14 cellular contexts compared by ENCODE assay signal in genomic region chr3:171269557-171269956, GRCh38.
DNase-seq lines count a peak whose midpoint lies in the region; ATAC-seq and TF ChIP-seq lines count a peak whose summit lies in the region.
"Had no signal": no experiment of that assay in that cellular context is flagged by ENCODE, and none has a peak within 500 bp of the region (broad histone marks: within the 10 kb centered on the region; RNA-seq: fewer than 3 reads in every experiment).

No MANE protein-coding gene starts in this region.

- H3K79me2 ChIP-seq in neural progenitor cell (ENCODE audit: low read depth): no peaks in the 10 kb centered on the region
- H3K79me2 ChIP-seq: parathyroid adenoma had no signal

- TF ChIP-seq CTCF in suprapubic skin (IDR thresholded peaks at IDR 0.05): no peak
- TF ChIP-seq CTCF in neural progenitor cell (IDR thresholded peaks at IDR 0.05): no peak

- no peaks in the 10 kb centered on the region for H3F3A ChIP-seq in neural progenitor cell (ENCODE audit: low read depth)

- H2AFZ ChIP-seq in neural progenitor cell (replicated peaks): no peak overlapping the region
- H2AFZ ChIP-seq: parathyroid adenoma had no signal

- no peaks in the 10 kb centered on the region for H3K9me3 Mint-ChIP-seq in activated CD8-positive, alpha-beta memory T cell treated with anti-CD3 and anti-CD28 coated beads, Interleukin-2, amount 10 ng/mL, durations not matched to agents 7 days and 5 days (ENCODE audit: low read depth)
- no peaks in the 10 kb centered on the region for H3K9me3 Mint-ChIP-seq in stimulated activated effector memory CD8-positive, alpha-beta T cell treated with anti-CD3 and anti-CD28 coated beads, Interleukin-12 subunit alpha, Interleukin-12 subunit beta, amount 100 ng/mL, for 72 hours
- H3K9me3 Mint-ChIP-seq in neural progenitor cell: no peaks in the 10 kb centered on the region

- H3K9me3 ChIP-seq in T-helper 17 cell (ENCODE audit: control insufficient read depth, low read length, poor library complexity, severe bottlenecking) (no peaks in the 10 kb centered on the region), suprapubic skin (no peaks in the 10 kb centered on the region), neural progenitor cell (ENCODE audit: low read depth) (no peaks in the 10 kb centered on the region)
- H3K9me3 ChIP-seq: breast epithelium, esophagus squamous epithelium, transverse colon had no signal

- TF ChIP-seq POLR2A in suprapubic skin (IDR thresholded peaks at IDR 0.05): no peak

- DNase-seq in activated CD8-positive, alpha-beta memory T cell treated with anti-CD3 and anti-CD28 coated beads, Interleukin-2, amount 10 ng/mL, durations not matched to agents 7 days and 5 days: no peak
- DNase-seq in activated CD8-positive, alpha-beta memory T cell treated with anti-CD3 and anti-CD28 coated beads, Interleukin-2, amount 50 U/mL, for 48 hours: no peak
- DNase-seq in T-helper 17 cell (no peak), suprapubic skin (ENCODE audit: low spot score in 2 of 2) (no peak), neural progenitor cell (ENCODE audit: low spot score) (no peak), AG20443 (ENCODE audit: low spot score) (no peak)
- DNase-seq in stimulated activated effector memory CD8-positive, alpha-beta T cell treated with anti-CD3 and anti-CD28 coated beads, Interleukin-12 subunit alpha, Interleukin-12 subunit beta, amount 100 ng/mL, for 72 hours (ENCODE audit: low spot score in 2 of 2): no peak
- DNase-seq: esophagus squamous epithelium, NCI-H2107, transverse colon had no signal

- H3K27ac ChIP-seq in suprapubic skin (no peak overlapping the region), neural progenitor cell (no peak overlapping the region)
- H3K27ac ChIP-seq: breast epithelium, esophagus squamous epithelium, parathyroid adenoma, transverse colon had no signal

- no peaks in the 10 kb centered on the region for H3K27me3 Mint-ChIP-seq in activated CD8-positive, alpha-beta memory T cell treated with anti-CD3 and anti-CD28 coated beads, Interleukin-2, amount 10 ng/mL, durations not matched to agents 7 days and 5 days
- no peaks in the 10 kb centered on the region for H3K27me3 Mint-ChIP-seq in T-helper 17 cell
- no peaks in the 10 kb centered on the region for H3K27me3 Mint-ChIP-seq in neural progenitor cell (ENCODE audit: insufficient read depth, low read depth)

- no peak overlapping the region for H3K9ac ChIP-seq in neural progenitor cell
- H3K9ac ChIP-seq: parathyroid adenoma had no signal

- H4K20me1 ChIP-seq in neural progenitor cell (ENCODE audit: low read depth): no peaks in the 10 kb centered on the region

- H3K4me2 ChIP-seq in neural progenitor cell: no peak overlapping the region

- H3K4me1 Mint-ChIP-seq in activated CD8-positive, alpha-beta memory T cell treated with anti-CD3 and anti-CD28 coated beads, Interleukin-2, amount 10 ng/mL, durations not matched to agents 7 days and 5 days: peaks cover 68% of the 10 kb centered on the region
- peaks cover 53% of the 10 kb centered on the region for H3K4me1 Mint-ChIP-seq in T-helper 17 cell
- H3K4me1 Mint-ChIP-seq in stimulated activated effector memory CD8-positive, alpha-beta T cell treated with anti-CD3 and anti-CD28 coated beads, Interleukin-12 subunit alpha, Interleukin-12 subunit beta, amount 100 ng/mL, for 72 hours: peaks cover 62% of the 10 kb centered on the region
- peaks cover 20% of the 10 kb centered on the region for H3K4me1 Mint-ChIP-seq in neural progenitor cell

- peak overlapping the region; percentile 78 for H3K27ac Mint-ChIP-seq in activated CD8-positive, alpha-beta memory T cell treated with anti-CD3 and anti-CD28 coated beads, Interleukin-2, amount 10 ng/mL, durations not matched to agents 7 days and 5 days
- H3K27ac Mint-ChIP-seq in T-helper 17 cell: peak overlapping the region; percentile 86
- H3K27ac Mint-ChIP-seq in stimulated activated effector memory CD8-positive, alpha-beta T cell treated with anti-CD3 and anti-CD28 coated beads, Interleukin-12 subunit alpha, Interleukin-12 subunit beta, amount 100 ng/mL, for 72 hours: no peak overlapping the region
- no peak overlapping the region for H3K27ac Mint-ChIP-seq in neural progenitor cell

- H3K4me1 ChIP-seq in suprapubic skin (peaks cover 22% of the 10 kb centered on the region), neural progenitor cell (peaks cover 17% of the 10 kb centered on the region)
- H3K4me1 ChIP-seq: breast epithelium had no signal

- no peaks in the 10 kb centered on the region for H3K36me3 ChIP-seq in suprapubic skin
- no peaks in the 10 kb centered on the region for H3K36me3 ChIP-seq in neural progenitor cell
- H3K36me3 ChIP-seq: breast epithelium, esophagus squamous epithelium, transverse colon had no signal

- peak overlapping the region; percentile 63 for H3K4me3 Mint-ChIP-seq in activated CD8-positive, alpha-beta memory T cell treated with anti-CD3 and anti-CD28 coated beads, Interleukin-2, amount 10 ng/mL, durations not matched to agents 7 days and 5 days
- peak overlapping the region; percentile 64 for H3K4me3 Mint-ChIP-seq in T-helper 17 cell
- peak overlapping the region; percentile 40 for H3K4me3 Mint-ChIP-seq in stimulated activated effector memory CD8-positive, alpha-beta T cell treated with anti-CD3 and anti-CD28 coated beads, Interleukin-12 subunit alpha, Interleukin-12 subunit beta, amount 100 ng/mL, for 72 hours
- H3K4me3 Mint-ChIP-seq in neural progenitor cell: no peak overlapping the region

- CTCF ChIA-PET in activated CD8-positive, alpha-beta memory T cell treated with anti-CD3 and anti-CD28 coated beads, Interleukin-2, amount 10 ng/mL, durations not matched to agents 7 days and 5 days (lab: Charles Lee): interaction anchor here (1.2 to 2.9 kb wide), 7 partner anchors 11 to 296 kb away, joined by 3 to 12 read pairs (median 4); no protein-coding TSS in a partner anchor

- peaks cover 7% of the 10 kb centered on the region for H3K36me3 Mint-ChIP-seq in activated CD8-positive, alpha-beta memory T cell treated with anti-CD3 and anti-CD28 coated beads, Interleukin-2, amount 10 ng/mL, durations not matched to agents 7 days and 5 days
- H3K36me3 Mint-ChIP-seq in T-helper 17 cell (ENCODE audit: low read depth): peaks cover 2% of the 10 kb centered on the region
- H3K36me3 Mint-ChIP-seq in stimulated activated effector memory CD8-positive, alpha-beta T cell treated with anti-CD3 and anti-CD28 coated beads, Interleukin-12 subunit alpha, Interleukin-12 subunit beta, amount 100 ng/mL, for 72 hours: no peaks in the 10 kb centered on the region
- peaks cover 2% of the 10 kb centered on the region for H3K36me3 Mint-ChIP-seq in neural progenitor cell

- no peak for TF ChIP-seq EP300 in suprapubic skin (IDR thresholded peaks at IDR 0.05)

- H3K27me3 ChIP-seq in suprapubic skin (no peaks in the 10 kb centered on the region), neural progenitor cell (no peaks in the 10 kb centered on the region)
- H3K27me3 ChIP-seq: breast epithelium, esophagus squamous epithelium, transverse colon had no signal

- H3K4me3 ChIP-seq in suprapubic skin (no peak overlapping the region), neural progenitor cell (no peak overlapping the region)
- H3K4me3 ChIP-seq: breast epithelium, esophagus squamous epithelium, transverse colon had no signal

- peak; percentile 67 for ATAC-seq in activated CD8-positive, alpha-beta memory T cell treated with anti-CD3 and anti-CD28 coated beads, Interleukin-2, amount 10 ng/mL, durations not matched to agents 7 days and 5 days
- peak; percentile 41 for ATAC-seq in HG02763 (IDR thresholded peaks at IDR 0.05; ENCODE audit: unreplicated experiment)
- ATAC-seq in T-helper 17 cell: peak; percentile 69
- ATAC-seq in stimulated activated effector memory CD8-positive, alpha-beta T cell treated with anti-CD3 and anti-CD28 coated beads, Interleukin-12 subunit alpha, Interleukin-12 subunit beta, amount 100 ng/mL, for 72 hours: peak; percentile 54
- ATAC-seq: Right ventricle myocardium inferior had no signal

Comparison
In these comparisons a context has a peak if more than half of its experiments do, and no peak if none do; other contexts are left out.
1. H3K27ac Mint-ChIP-seq: peak in activated CD8-positive, alpha-beta memory T cell treated with anti-CD3 and anti-CD28 coated beads, Interleukin-2, amount 10 ng/mL, durations not matched to agents 7 days and 5 days (single experiment) and T-helper 17 cell (single experiment); none in stimulated activated effector memory CD8-positive, alpha-beta T cell treated with anti-CD3 and anti-CD28 coated beads, Interleukin-12 subunit alpha, Interleukin-12 subunit beta, amount 100 ng/mL, for 72 hours (single experiment) and neural progenitor cell (single experiment).
2. Peak in every context shown above with its lines, with median percentiles within 50 percentile points of each other: ATAC-seq.